In genomic region chr6:149923327-149923986, GRCh38 we compare ENCODE assay signal across 8 cellular contexts. TPM values are rescaled to one million over a fixed set of nuclear protein-coding genes. Genes with fewer than 3 reads are reported as not detected.
DNase-seq lines count a peak whose midpoint lies in the region; ATAC-seq, FAIRE-seq and TF ChIP-seq lines count a peak whose summit lies in the region.
"Had no signal": no experiment of that assay in that cellular context is flagged by ENCODE, and none has a peak within 500 bp of the region (broad histone marks: within the 10 kb centered on the region; RNA-seq: fewer than 3 reads in every experiment).

No MANE protein-coding gene starts in this region.

- H3K4me2 ChIP-seq in keratinocyte (ENCODE audit: control insufficient read depth, extremely low read depth, insufficient read depth, low read depth, low read length), result peak overlapping the region; percentile 94

- H3K27me3 ChIP-seq in HUES6 (ENCODE audit: control insufficient read depth, insufficient read depth, low read length), result peaks cover 83% of the 10 kb centered on the region
- H3K27me3 ChIP-seq in keratinocyte (ENCODE audit: control insufficient read depth, extremely low read depth, insufficient read depth, low read length), result no peaks in the 10 kb centered on the region

- peaks cover 25% of the 10 kb centered on the region for H3K4me1 Mint-ChIP-seq in activated naive CD8-positive, alpha-beta T cell treated with anti-CD3 and anti-CD28 coated beads, Interleukin-2, amount 50 U/mL, for 24 hours
- H3K4me1 Mint-ChIP-seq in stimulated activated memory B cell treated with anti-CD40 and anti-IgM and Interleukin-4, amounts not matched to agents 10 μg/mL and 1 μg/mL and 100 μg/mL, for 72 hours, result peaks cover 45% of the 10 kb centered on the region

- dilution Hi-C loops in keratinocyte (cut with MboI; ENCODE audit: extremely low pct_ligation_motif_present, low sequenced_read_pairs), result no loop called here

- H3K27me3 Mint-ChIP-seq in activated naive CD8-positive, alpha-beta T cell treated with anti-CD3 and anti-CD28 coated beads, Interleukin-2, amount 50 U/mL, for 24 hours, result peaks cover 74% of the 10 kb centered on the region
- peaks cover 84% of the 10 kb centered on the region for H3K27me3 Mint-ChIP-seq in stimulated activated memory B cell treated with anti-CD40 and anti-IgM and Interleukin-4, amounts not matched to agents 10 μg/mL and 1 μg/mL and 100 μg/mL, for 72 hours

- no peaks in the 10 kb centered on the region for H4K20me1 ChIP-seq in keratinocyte (ENCODE audit: control insufficient read depth, extremely low read depth, insufficient read depth, low read length)

- H3K9ac ChIP-seq in HUES6 (ENCODE audit: low read length) (no peak overlapping the region), keratinocyte (ENCODE audit: control insufficient read depth, extremely low read depth, insufficient read depth, low read length) (peak overlapping the region; percentile 37)

- no peaks in the 10 kb centered on the region for H3K9me1 ChIP-seq in keratinocyte (ENCODE audit: control insufficient read depth, extremely low read depth, insufficient read depth, low read length)

- H3K36me3 ChIP-seq in HUES6 (ENCODE audit: control insufficient read depth, insufficient read depth, low read length), result no peaks in the 10 kb centered on the region
- peaks cover 0 to 3% of the 10 kb centered on the region in 2 experiments for H3K36me3 ChIP-seq in keratinocyte (ENCODE audit: control insufficient read depth in 2 of 2, extremely low read depth in 1 of 2, insufficient read depth in 2 of 2, low read length in 2 of 2)

- H3K4me3 ChIP-seq in HUES6 (ENCODE audit: low read depth, low read length) (peak overlapping the region; percentile 70), keratinocyte (ENCODE audit: control insufficient read depth in 2 of 3, extremely low read depth in 1 of 3, insufficient read depth in 2 of 3, low read depth in 1 of 3, low read length in 3 of 3) (peak overlapping the region; percentile 57 to 76 (median 69))

- H3K27ac Mint-ChIP-seq in activated naive CD8-positive, alpha-beta T cell treated with anti-CD3 and anti-CD28 coated beads, Interleukin-2, amount 50 U/mL, for 24 hours, result no peak overlapping the region
- H3K27ac Mint-ChIP-seq in stimulated activated memory B cell treated with anti-CD40 and anti-IgM and Interleukin-4, amounts not matched to agents 10 μg/mL and 1 μg/mL and 100 μg/mL, for 72 hours, result no peak overlapping the region

- H3K9me3 ChIP-seq in HUES6 (ENCODE audit: control insufficient read depth, insufficient read depth, low read depth, low read length) (no peaks in the 10 kb centered on the region), keratinocyte (ENCODE audit: control insufficient read depth, low read depth, low read length) (no peaks in the 10 kb centered on the region)

- H3K27ac ChIP-seq in HUES6 (ENCODE audit: low read depth, low read length) (no peak overlapping the region), keratinocyte (ENCODE audit: control insufficient read depth, insufficient read depth, low read length) (no peak overlapping the region)
- H3K27ac ChIP-seq: epithelial cell of prostate had no signal

- no peaks in the 10 kb centered on the region for H3K36me3 Mint-ChIP-seq in activated naive CD8-positive, alpha-beta T cell treated with anti-CD3 and anti-CD28 coated beads, Interleukin-2, amount 50 U/mL, for 24 hours (ENCODE audit: low read depth)
- no peaks in the 10 kb centered on the region for H3K36me3 Mint-ChIP-seq in stimulated activated memory B cell treated with anti-CD40 and anti-IgM and Interleukin-4, amounts not matched to agents 10 μg/mL and 1 μg/mL and 100 μg/mL, for 72 hours

- H3K4me1 ChIP-seq in HUES6 (ENCODE audit: control insufficient read depth, insufficient read depth, low read length) (peaks cover 4% of the 10 kb centered on the region; the same call in 1 of the 2 replicates), keratinocyte (ENCODE audit: control insufficient read depth, extremely low read depth, insufficient read depth, low read length) (peaks cover 18% of the 10 kb centered on the region)

- no peak for FAIRE-seq in keratinocyte (lab: Jason Lieb, UNC)

- TF ChIP-seq CTCF in keratinocyte (optimal IDR thresholded peaks at IDR 0.05 in 1 of 3, IDR thresholded peaks at IDR 0.05 in 1 of 3, conservative IDR thresholded peaks at IDR 0.05 in 1 of 3; ENCODE audit: extremely low read depth in 1 of 3, insufficient read depth in 2 of 3, low read length in 3 of 3), result no peak

- H3K79me2 ChIP-seq in keratinocyte (ENCODE audit: control insufficient read depth, insufficient read depth, low read length), result no peaks in the 10 kb centered on the region

- no peaks in the 10 kb centered on the region for H3K9me3 Mint-ChIP-seq in activated naive CD8-positive, alpha-beta T cell treated with anti-CD3 and anti-CD28 coated beads, Interleukin-2, amount 50 U/mL, for 24 hours
- no peaks in the 10 kb centered on the region for H3K9me3 Mint-ChIP-seq in stimulated activated memory B cell treated with anti-CD40 and anti-IgM and Interleukin-4, amounts not matched to agents 10 μg/mL and 1 μg/mL and 100 μg/mL, for 72 hours

- H3K4me3 Mint-ChIP-seq in activated naive CD8-positive, alpha-beta T cell treated with anti-CD3 and anti-CD28 coated beads, Interleukin-2, amount 50 U/mL, for 24 hours, result peak overlapping the region; percentile 64
- peak overlapping the region; percentile 78 for H3K4me3 Mint-ChIP-seq in stimulated activated memory B cell treated with anti-CD40 and anti-IgM and Interleukin-4, amounts not matched to agents 10 μg/mL and 1 μg/mL and 100 μg/mL, for 72 hours

- ATAC-seq in activated naive CD8-positive, alpha-beta T cell treated with anti-CD3 and anti-CD28 coated beads, Interleukin-2, amount 50 U/mL, for 24 hours, result no peak
- ATAC-seq in stimulated activated memory B cell treated with anti-CD40 and anti-IgM and Interleukin-4, amounts not matched to agents 10 μg/mL and 1 μg/mL and 100 μg/mL, for 72 hours, result no peak
- no peak for ATAC-seq in GM18861 (IDR thresholded peaks at IDR 0.05; ENCODE audit: unreplicated experiment)
- ATAC-seq in GM21528 (IDR thresholded peaks at IDR 0.05; ENCODE audit: low FRiP score, unreplicated experiment), result no peak

- no peak for DNase-seq in activated naive CD8-positive, alpha-beta T cell treated with anti-CD3 and anti-CD28 coated beads, Interleukin-2, amount 50 U/mL, for 24 hours
- DNase-seq in keratinocyte (ENCODE audit: low read depth, low spot score), result no peak
- DNase-seq in stimulated activated CD4-positive, alpha-beta T cell treated with anti-CD3 and anti-CD28 coated beads, Interleukin-12 subunit alpha, Interleukin-12 subunit beta, amount 100 ng/mL, for 4 hours, result no peak

- H2AFZ ChIP-seq in keratinocyte (ENCODE audit: control insufficient read depth, low read length), result peak overlapping the region; percentile 61

RNA-seq across cellular contexts. Expression of gene RAET1G, which starts 0.5 kb away (rescaled TPM):
- polyA plus RNA-seq in keratinocyte, result 12.1 to 38.8 TPM (median 16.4 TPM) in 3 replicates
- 69.8 TPM for polyA plus RNA-seq in keratinocyte (2011; ENCODE audit: low read depth)
- polyA plus RNA-seq in keratinocyte (2011; cell fraction: cytosol; rRNA removed), result 25.0 and 34.7 TPM in 2 replicates
- polyA plus RNA-seq in keratinocyte (2011; cell fraction: nucleus; rRNA removed), result 76.7 and 78.1 TPM in 2 replicates
- 10.8 and 136 TPM in 2 replicates for polyA plus RNA-seq in keratinocyte (2012; ENCODE audit: low replicate concordance)
- polyA minus RNA-seq in keratinocyte, result 4.8 to 21.9 TPM (median 12.4 TPM) in 3 replicates
- polyA minus RNA-seq in keratinocyte (2011; cell fraction: cytosol; rRNA and poly(A)+ RNA removed), result 14.6 TPM
- 15.8 and 23.7 TPM in 2 replicates for polyA minus RNA-seq in keratinocyte (2011; cell fraction: nucleus; rRNA and poly(A)+ RNA removed)

RNA-seq across cellular contexts. Expression of gene ULBP2, which starts 18.4 kb away (rescaled TPM):
- 11.8 to 15.7 TPM (median 14.0 TPM) in 3 replicates for polyA plus RNA-seq in keratinocyte
- 4.9 TPM for polyA plus RNA-seq in keratinocyte (2011; ENCODE audit: low read depth)
- polyA plus RNA-seq in keratinocyte (2011; cell fraction: cytosol; rRNA removed), result 12.0 and 13.7 TPM in 2 replicates
- 33.5 and 35.2 TPM in 2 replicates for polyA plus RNA-seq in keratinocyte (2011; cell fraction: nucleus; rRNA removed)
- polyA plus RNA-seq in keratinocyte (2012; ENCODE audit: low replicate concordance), result 8.1 and 11.0 TPM in 2 replicates
- polyA minus RNA-seq in keratinocyte, result 6.8 to 12.5 TPM (median 7.4 TPM) in 3 replicates
- 9.2 TPM for polyA minus RNA-seq in keratinocyte (2011; cell fraction: cytosol; rRNA and poly(A)+ RNA removed)
- polyA minus RNA-seq in keratinocyte (2011; cell fraction: nucleus; rRNA and poly(A)+ RNA removed), result 6.9 and 7.6 TPM in 2 replicates

RNA-seq across cellular contexts. Expression of gene RAET1E, which starts 25.5 kb away (rescaled TPM):
- polyA plus RNA-seq in keratinocyte, result 8.4 to 24.9 TPM (median 14.0 TPM) in 3 replicates
- 19.2 TPM for polyA plus RNA-seq in keratinocyte (2011; ENCODE audit: low read depth)
- polyA plus RNA-seq in keratinocyte (2011; cell fraction: cytosol; rRNA removed), result 7.7 and 14.8 TPM in 2 replicates
- 29.0 and 31.6 TPM in 2 replicates for polyA plus RNA-seq in keratinocyte (2011; cell fraction: nucleus; rRNA removed)
- polyA plus RNA-seq in keratinocyte (2012; ENCODE audit: low replicate concordance), result 4.6 and 45.2 TPM in 2 replicates
- polyA minus RNA-seq in keratinocyte, result 2.3 to 20.6 TPM (median 5.9 TPM) in 3 replicates
- 2.3 TPM for polyA minus RNA-seq in keratinocyte (2011; cell fraction: cytosol; rRNA and poly(A)+ RNA removed)
- 10.4 and 15.0 TPM in 2 replicates for polyA minus RNA-seq in keratinocyte (2011; cell fraction: nucleus; rRNA and poly(A)+ RNA removed)

RNA-seq across cellular contexts. Expression of gene ULBP1, which starts 40.3 kb away (rescaled TPM):
- 1.7 to 2.4 TPM (median 2.2 TPM) in 3 replicates for polyA plus RNA-seq in keratinocyte
- polyA plus RNA-seq in keratinocyte (2011; ENCODE audit: low read depth), result 13.1 TPM
- polyA plus RNA-seq in keratinocyte (2011; cell fraction: cytosol; rRNA removed), result 2.6 and 4.4 TPM in 2 replicates
- 5.7 and 6.8 TPM in 2 replicates for polyA plus RNA-seq in keratinocyte (2011; cell fraction: nucleus; rRNA removed)
- 1.7 and 6.9 TPM in 2 replicates for polyA plus RNA-seq in keratinocyte (2012; ENCODE audit: low replicate concordance)
- polyA minus RNA-seq in keratinocyte, result 0.39 to 0.67 TPM (median 0.59 TPM) in 3 replicates
- 0.77 TPM for polyA minus RNA-seq in keratinocyte (2011; cell fraction: cytosol; rRNA and poly(A)+ RNA removed)
- polyA minus RNA-seq in keratinocyte (2011; cell fraction: nucleus; rRNA and poly(A)+ RNA removed), result 1.3 and 3.1 TPM in 2 replicates

RNA-seq across cellular contexts. Expression of gene LRP11, which starts 59.3 kb away (rescaled TPM):
- 26.4 to 49.2 TPM (median 31.1 TPM) in 3 replicates for polyA plus RNA-seq in keratinocyte
- 48.7 TPM for polyA plus RNA-seq in keratinocyte (2011; ENCODE audit: low read depth)
- 23.3 and 33.9 TPM in 2 replicates for polyA plus RNA-seq in keratinocyte (2011; cell fraction: cytosol; rRNA removed)
- 44.9 and 52.7 TPM in 2 replicates for polyA plus RNA-seq in keratinocyte (2011; cell fraction: nucleus; rRNA removed)
- 25.2 and 70.7 TPM in 2 replicates for polyA plus RNA-seq in keratinocyte (2012; ENCODE audit: low replicate concordance)
- polyA minus RNA-seq in keratinocyte, result 46.2 to 99.9 TPM (median 57.1 TPM) in 3 replicates
- 46.0 TPM for polyA minus RNA-seq in keratinocyte (2011; cell fraction: cytosol; rRNA and poly(A)+ RNA removed)
- 46.4 and 66.9 TPM in 2 replicates for polyA minus RNA-seq in keratinocyte (2011; cell fraction: nucleus; rRNA and poly(A)+ RNA removed)
